Comparison of ENCODE assay signal across 19 cellular contexts in the genomic region with DNA sequence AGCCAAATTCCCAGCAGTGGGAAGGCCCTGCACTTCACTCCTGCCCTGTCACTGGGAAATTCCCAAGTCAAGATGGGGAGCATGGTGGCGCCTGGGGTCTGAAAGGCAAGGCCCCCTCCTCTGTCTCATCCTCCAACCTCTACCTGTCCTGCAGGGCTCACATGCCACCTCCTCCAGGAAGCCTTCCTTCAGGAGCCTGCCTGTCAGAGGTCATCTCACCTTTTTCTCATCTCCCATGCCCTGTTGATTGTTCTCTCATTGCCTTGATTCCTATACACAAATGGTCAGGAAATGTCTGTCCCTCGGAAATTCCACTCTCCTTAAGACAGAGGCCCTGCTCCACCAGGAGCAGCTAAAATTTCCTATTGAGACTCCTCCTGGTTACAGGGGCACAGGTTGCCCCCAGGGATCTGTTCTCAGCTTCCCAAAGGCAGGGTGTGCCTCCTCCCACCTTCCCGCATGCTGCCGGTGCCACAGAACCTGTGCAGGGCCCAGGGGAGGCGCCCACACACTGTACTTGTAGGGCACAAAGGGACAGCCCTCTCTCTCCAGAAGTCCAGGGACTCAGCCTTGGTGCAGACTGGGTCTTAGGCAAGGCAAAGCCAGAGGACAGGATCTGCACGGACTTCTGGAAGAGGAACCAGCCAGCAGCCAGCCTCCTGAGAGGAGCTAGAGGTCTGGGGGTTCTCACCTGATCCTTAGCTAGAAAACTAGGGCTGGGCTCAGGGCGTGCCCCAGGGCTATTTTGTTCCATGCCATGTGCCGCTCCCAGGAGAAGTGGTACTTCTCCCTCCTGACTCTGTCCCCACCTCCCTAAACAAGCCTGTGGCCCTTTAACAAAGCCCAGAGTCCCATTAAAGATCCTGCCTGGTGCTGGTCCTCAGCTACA. TPM values are rescaled to one million over a fixed set of nuclear protein-coding genes. Genes with fewer than 3 reads are reported as not detected.
DNase-seq lines count a peak whose midpoint lies in the region; ATAC-seq and TF ChIP-seq lines count a peak whose summit lies in the region.
"Had no signal": no experiment of that assay in that cellular context is flagged by ENCODE, and none has a peak within 500 bp of the region (broad histone marks: within the 10 kb centered on the region; RNA-seq: fewer than 3 reads in every experiment).

No MANE protein-coding gene starts in this region.

- intact Hi-C loops in dendritic cell treated with granulocyte-macrophage colony-stimulating factor and Interleukin-4, amounts not matched to agents 40 ng/mL and 50 ng/mL, for 4 days (cut with micrococcal nuclease) = no loop called here
- intact Hi-C loops in upper lobe of right lung (cut with DNase I) = no loop called here

- H3K9me3 Mint-ChIP-seq in activated naive CD4-positive, alpha-beta T cell treated with anti-CD3 and anti-CD28 coated beads, Interleukin-2, amount 50 U/mL, for 72 hours = no peaks in the 10 kb centered on the region
- H3K9me3 Mint-ChIP-seq in activated naive CD4-positive, alpha-beta T cell treated with anti-CD3 and anti-CD28 coated beads, Interleukin-2, amount 10 ng/mL, durations not matched to agents 7 days and 5 days = no peaks in the 10 kb centered on the region
- H3K9me3 Mint-ChIP-seq in dendritic cell treated with granulocyte-macrophage colony-stimulating factor and Interleukin-4, amounts not matched to agents 40 ng/mL and 50 ng/mL, for 4 days = no peaks in the 10 kb centered on the region
- H3K9me3 Mint-ChIP-seq: CD8-positive, alpha-beta T cell; IgD-negative memory B cell had no signal

- H3K4me1 Mint-ChIP-seq in activated naive CD4-positive, alpha-beta T cell treated with anti-CD3 and anti-CD28 coated beads, Interleukin-2, amount 10 ng/mL, durations not matched to agents 7 days and 5 days = peaks cover 12% of the 10 kb centered on the region
- H3K4me1 Mint-ChIP-seq in dendritic cell treated with granulocyte-macrophage colony-stimulating factor and Interleukin-4, amounts not matched to agents 40 ng/mL and 50 ng/mL, for 4 days (ENCODE audit: low read depth) = peaks cover 39% of the 10 kb centered on the region

- no peak for DNase-seq in activated naive CD4-positive, alpha-beta T cell treated with anti-CD3 and anti-CD28 coated beads, Interleukin-2, amount 50 U/mL, for 72 hours (ENCODE audit: low spot score in 2 of 2)
- DNase-seq in activated naive CD4-positive, alpha-beta T cell treated with anti-CD3 and anti-CD28 coated beads, Interleukin-2, amount 10 ng/mL, durations not matched to agents 7 days and 5 days = no peak
- DNase-seq in upper lobe of right lung = no peak
- no peak for DNase-seq in amygdala (lab: John Stamatoyannopoulos, UW)
- DNase-seq: C1 segment of cervical spinal cord; CD8-positive, alpha-beta T cell; Karpas-422; NCI-H1105 treated with DMSO at 0.1 percent for 48 hours; NCI-H1694; NCI-H2081 treated with DMSO at 0.1 percent for 48 hours; NCI-H446; NCI-H526; Peyer's patch had no signal

- H3K27me3 ChIP-seq in muscle layer of colon (ENCODE audit: control insufficient read depth in 1 of 2, insufficient read depth in 2 of 2, low read length in 2 of 2) (no peaks in the 10 kb centered on the region), upper lobe of right lung (no peaks in the 10 kb centered on the region)
- H3K27me3 ChIP-seq: Peyer's patch had no signal

- no peak for ATAC-seq in activated naive CD4-positive, alpha-beta T cell treated with anti-CD3 and anti-CD28 coated beads, Interleukin-2, amount 50 U/mL, for 72 hours
- ATAC-seq in upper lobe of right lung = peak; percentile 60
- no peak for ATAC-seq in HG03159 (IDR thresholded peaks at IDR 0.05; ENCODE audit: unreplicated experiment)
- no peak for ATAC-seq in GM18870 (IDR thresholded peaks at IDR 0.05; ENCODE audit: unreplicated experiment)
- ATAC-seq: CD8-positive, alpha-beta T cell had no signal

- peak overlapping the region; percentile 30 to 64 for H3K27ac Mint-ChIP-seq in activated naive CD4-positive, alpha-beta T cell treated with anti-CD3 and anti-CD28 coated beads, Interleukin-2, amount 50 U/mL, for 72 hours
- H3K27ac Mint-ChIP-seq in activated naive CD4-positive, alpha-beta T cell treated with anti-CD3 and anti-CD28 coated beads, Interleukin-2, amount 10 ng/mL, durations not matched to agents 7 days and 5 days = no peak overlapping the region
- H3K27ac Mint-ChIP-seq in dendritic cell treated with granulocyte-macrophage colony-stimulating factor and Interleukin-4, amounts not matched to agents 40 ng/mL and 50 ng/mL, for 4 days = peak overlapping the region; percentile 66
- H3K27ac Mint-ChIP-seq: CD8-positive, alpha-beta T cell had no signal

- H3K4me1 ChIP-seq in muscle layer of colon (ENCODE audit: insufficient read depth, low read length) = peaks cover 53% of the 10 kb centered on the region
- peaks cover 9% of the 10 kb centered on the region for H3K4me1 ChIP-seq in upper lobe of right lung

- peaks cover 42% of the 10 kb centered on the region for H3K27me3 Mint-ChIP-seq in activated naive CD4-positive, alpha-beta T cell treated with anti-CD3 and anti-CD28 coated beads, Interleukin-2, amount 10 ng/mL, durations not matched to agents 7 days and 5 days
- H3K27me3 Mint-ChIP-seq in dendritic cell treated with granulocyte-macrophage colony-stimulating factor and Interleukin-4, amounts not matched to agents 40 ng/mL and 50 ng/mL, for 4 days = peaks cover 42% of the 10 kb centered on the region

- H3K36me3 ChIP-seq in muscle layer of colon (ENCODE audit: insufficient read depth, low read length) = no peaks in the 10 kb centered on the region
- H3K36me3 ChIP-seq in upper lobe of right lung = no peaks in the 10 kb centered on the region
- H3K36me3 ChIP-seq: Peyer's patch had no signal

- CTCF ChIA-PET in activated naive CD4-positive, alpha-beta T cell treated with anti-CD3 and anti-CD28 coated beads, Interleukin-2, amount 10 ng/mL, durations not matched to agents 7 days and 5 days (lab: Charles Lee) = no interaction called here

- H3K36me3 Mint-ChIP-seq in activated naive CD4-positive, alpha-beta T cell treated with anti-CD3 and anti-CD28 coated beads, Interleukin-2, amount 50 U/mL, for 72 hours = peaks cover 0 to 6% of the 10 kb centered on the region in 2 donors
- no peaks in the 10 kb centered on the region for H3K36me3 Mint-ChIP-seq in activated naive CD4-positive, alpha-beta T cell treated with anti-CD3 and anti-CD28 coated beads, Interleukin-2, amount 10 ng/mL, durations not matched to agents 7 days and 5 days
- peaks cover 43% of the 10 kb centered on the region for H3K36me3 Mint-ChIP-seq in dendritic cell treated with granulocyte-macrophage colony-stimulating factor and Interleukin-4, amounts not matched to agents 40 ng/mL and 50 ng/mL, for 4 days (ENCODE audit: low read depth)

- no peak for TF ChIP-seq CTCF in upper lobe of right lung (IDR thresholded peaks at IDR 0.05)

- H3K9me3 ChIP-seq in muscle layer of colon (ENCODE audit: low read length) (no peaks in the 10 kb centered on the region), upper lobe of right lung (no peaks in the 10 kb centered on the region)
- H3K9me3 ChIP-seq: Peyer's patch had no signal

- no peak overlapping the region for H3K9ac ChIP-seq in muscle layer of colon (ENCODE audit: low read length)

- no peak overlapping the region for H3K4me3 Mint-ChIP-seq in activated naive CD4-positive, alpha-beta T cell treated with anti-CD3 and anti-CD28 coated beads, Interleukin-2, amount 10 ng/mL, durations not matched to agents 7 days and 5 days
- no peak overlapping the region for H3K4me3 Mint-ChIP-seq in dendritic cell treated with granulocyte-macrophage colony-stimulating factor and Interleukin-4, amounts not matched to agents 40 ng/mL and 50 ng/mL, for 4 days
- H3K4me3 Mint-ChIP-seq: CD8-positive, alpha-beta T cell had no signal

- peak overlapping the region; percentile 70 for H3K27ac ChIP-seq in muscle layer of colon (ENCODE audit: low read depth, low read length)
- H3K27ac ChIP-seq in upper lobe of right lung = no peak overlapping the region
- H3K27ac ChIP-seq: 22Rv1, Peyer's patch had no signal

- H3K4me3 ChIP-seq in muscle layer of colon (ENCODE audit: low read depth in 1 of 2, low read length in 2 of 2) (no peak overlapping the region), upper lobe of right lung (no peak overlapping the region)
- H3K4me3 ChIP-seq: Peyer's patch had no signal

RNA-seq across cellular contexts. Expression of a gene that starts 12.9 kb away (rescaled TPM):
- total RNA-seq in activated naive CD4-positive, alpha-beta T cell treated with anti-CD3 and anti-CD28 coated beads, Interleukin-2, amount 50 U/mL, for 72 hours = 1 to 10 TPM; 4.7 to 5.1 TPM
- total RNA-seq in upper lobe of right lung = 7.3 TPM

RNA-seq across cellular contexts. Expression of a gene that starts 23.4 kb away (rescaled TPM):
- total RNA-seq in activated naive CD4-positive, alpha-beta T cell treated with anti-CD3 and anti-CD28 coated beads, Interleukin-2, amount 50 U/mL, for 72 hours = 10 to 100 TPM; 40.7 to 64.8 TPM
- total RNA-seq in upper lobe of right lung = 47.2 TPM
